ENCODE assay signal across 9 cellular contexts in genomic region chr10:99419688-99420087, GRCh38.
"Had no signal": no experiment of that assay in that cellular context is flagged by ENCODE, and none has a peak within 500 bp of the region (broad histone marks: within the 10 kb centered on the region; RNA-seq: fewer than 3 reads in every experiment).

No MANE protein-coding gene starts in this region.

- DNase-seq: GM23248, GOT3, H7, H9, HCEC 1CT, HFFc6 had no signal

- H3K9me3 Mint-ChIP-seq: GM23338, HFFc6 had no signal

- H3K4me3 ChIP-seq: GM23248, GM23338, HAP-1 had no signal

- H3K27ac ChIP-seq: GM23248 had no signal

- H3K9me3 ChIP-seq: HAP-1 had no signal

- H3K4me1 Mint-ChIP-seq: GM23338 had no signal

- H3K4me3 Mint-ChIP-seq: GM23338, H9, HFFc6 had no signal

- ATAC-seq: GM23338, HCT116 had no signal

- H3K27ac Mint-ChIP-seq: GM23338, HFFc6 had no signal
